In genomic region chr4:182748949-182749348, GRCh38 we compare ENCODE assay signal across 24 cellular contexts.
DNase-seq lines count a peak whose midpoint lies in the region; ATAC-seq and TF ChIP-seq lines count a peak whose summit lies in the region.
"Had no signal": no experiment of that assay in that cellular context is flagged by ENCODE, and none has a peak within 500 bp of the region (broad histone marks: within the 10 kb centered on the region; RNA-seq: fewer than 3 reads in every experiment).

No MANE protein-coding gene starts in this region.

- TF ChIP-seq CTCF in right atrium auricular region (IDR thresholded peaks at IDR 0.05) (no peak), RWPE2 (IDR thresholded peaks at IDR 0.05; ENCODE audit: poor library complexity, severe bottlenecking) (no peak), foreskin fibroblast (IDR thresholded peaks at IDR 0.05; ENCODE audit: low read depth, low read length) (no peak)

- no peak overlapping the region for H3K27ac Mint-ChIP-seq in stimulated activated memory B cell treated with anti-CD40 and anti-IgM and Interleukin-4, amounts not matched to agents 10 μg/mL and 1 μg/mL and 100 μg/mL, for 72 hours
- H3K27ac Mint-ChIP-seq: activated CD4-positive, alpha-beta T cell treated with anti-CD3 and anti-CD28 coated beads, Interleukin-2, amount 10 ng/mL, durations not matched to agents 7 days and 5 days; activated CD8-positive, alpha-beta memory T cell treated with anti-CD3 and anti-CD28 coated beads, Interleukin-2, amount 10 ng/mL, durations not matched to agents 7 days and 5 days; activated naive CD4-positive, alpha-beta T cell treated with anti-CD3 and anti-CD28 coated beads, Interleukin-2, amount 50 U/mL, for 24 hours; naive thymus-derived CD4-positive, alpha-beta T cell had no signal

- no peaks in the 10 kb centered on the region for H3K4me1 Mint-ChIP-seq in stimulated activated memory B cell treated with anti-CD40 and anti-IgM and Interleukin-4, amounts not matched to agents 10 μg/mL and 1 μg/mL and 100 μg/mL, for 72 hours
- H3K4me1 Mint-ChIP-seq: activated CD4-positive, alpha-beta T cell treated with anti-CD3 and anti-CD28 coated beads, Interleukin-2, amount 10 ng/mL, durations not matched to agents 7 days and 5 days; activated naive CD4-positive, alpha-beta T cell treated with anti-CD3 and anti-CD28 coated beads, Interleukin-2, amount 50 U/mL, for 24 hours; naive thymus-derived CD4-positive, alpha-beta T cell had no signal

- H3K36me3 ChIP-seq in right atrium auricular region = no peaks in the 10 kb centered on the region
- no peaks in the 10 kb centered on the region for H3K36me3 ChIP-seq in RWPE2 (ENCODE audit: low read depth)
- H3K36me3 ChIP-seq: BLaER1, stomach had no signal

- H3K27ac ChIP-seq in right atrium auricular region (peak overlapping the region; percentile 62 to 92), RWPE2 (ENCODE audit: poor library complexity, severe bottlenecking) (no peak overlapping the region)
- H3K27ac ChIP-seq: BLaER1, esophagus muscularis mucosa, stomach, tibial nerve had no signal

- peaks cover 3% of the 10 kb centered on the region for H3K9me3 Mint-ChIP-seq in stimulated activated memory B cell treated with anti-CD40 and anti-IgM and Interleukin-4, amounts not matched to agents 10 μg/mL and 1 μg/mL and 100 μg/mL, for 72 hours
- H3K9me3 Mint-ChIP-seq: activated CD4-positive, alpha-beta T cell treated with anti-CD3 and anti-CD28 coated beads, Interleukin-2, amount 10 ng/mL, durations not matched to agents 7 days and 5 days; activated naive CD4-positive, alpha-beta T cell treated with anti-CD3 and anti-CD28 coated beads, Interleukin-2, amount 50 U/mL, for 24 hours had no signal

- no peak for ATAC-seq in left ventricle myocardium superior
- peak; percentile 76 for ATAC-seq in RWPE2 (ENCODE audit: low read depth)
- no peak for ATAC-seq in GM19467 (IDR thresholded peaks at IDR 0.05; ENCODE audit: unreplicated experiment)
- no peak for ATAC-seq in stimulated activated memory B cell treated with anti-CD40 and anti-IgM and Interleukin-4, amounts not matched to agents 10 μg/mL and 1 μg/mL and 100 μg/mL, for 72 hours
- ATAC-seq: activated CD8-positive, alpha-beta memory T cell treated with anti-CD3 and anti-CD28 coated beads, Interleukin-2, amount 10 ng/mL, durations not matched to agents 7 days and 5 days; naive thymus-derived CD4-positive, alpha-beta T cell had no signal

- no peaks in the 10 kb centered on the region for H3K27me3 Mint-ChIP-seq in stimulated activated memory B cell treated with anti-CD40 and anti-IgM and Interleukin-4, amounts not matched to agents 10 μg/mL and 1 μg/mL and 100 μg/mL, for 72 hours
- H3K27me3 Mint-ChIP-seq: activated naive CD4-positive, alpha-beta T cell treated with anti-CD3 and anti-CD28 coated beads, Interleukin-2, amount 50 U/mL, for 24 hours had no signal

- no peaks in the 10 kb centered on the region for H3K36me3 Mint-ChIP-seq in stimulated activated memory B cell treated with anti-CD40 and anti-IgM and Interleukin-4, amounts not matched to agents 10 μg/mL and 1 μg/mL and 100 μg/mL, for 72 hours
- H3K36me3 Mint-ChIP-seq: activated CD8-positive, alpha-beta memory T cell treated with anti-CD3 and anti-CD28 coated beads, Interleukin-2, amount 10 ng/mL, durations not matched to agents 7 days and 5 days; activated naive CD4-positive, alpha-beta T cell treated with anti-CD3 and anti-CD28 coated beads, Interleukin-2, amount 50 U/mL, for 24 hours; naive thymus-derived CD4-positive, alpha-beta T cell had no signal

- no peak overlapping the region for H3K4me3 Mint-ChIP-seq in stimulated activated memory B cell treated with anti-CD40 and anti-IgM and Interleukin-4, amounts not matched to agents 10 μg/mL and 1 μg/mL and 100 μg/mL, for 72 hours
- H3K4me3 Mint-ChIP-seq: activated CD4-positive, alpha-beta T cell treated with anti-CD3 and anti-CD28 coated beads, Interleukin-2, amount 10 ng/mL, durations not matched to agents 7 days and 5 days; activated CD8-positive, alpha-beta memory T cell treated with anti-CD3 and anti-CD28 coated beads, Interleukin-2, amount 10 ng/mL, durations not matched to agents 7 days and 5 days; activated naive CD4-positive, alpha-beta T cell treated with anti-CD3 and anti-CD28 coated beads, Interleukin-2, amount 50 U/mL, for 24 hours; naive thymus-derived CD4-positive, alpha-beta T cell had no signal

- H3K27me3 ChIP-seq in right atrium auricular region (no peaks in the 10 kb centered on the region), RWPE2 (ENCODE audit: insufficient read depth, poor library complexity, severe bottlenecking) (no peaks in the 10 kb centered on the region)
- H3K27me3 ChIP-seq: BLaER1, esophagus muscularis mucosa, stomach, tibial nerve had no signal

- intact Hi-C loops in left ventricle myocardium superior (cut with micrococcal nuclease) = no loop called here

- H3K4me3 ChIP-seq in right atrium auricular region (no peak overlapping the region), RWPE2 (ENCODE audit: severe bottlenecking) (no peak overlapping the region), foreskin fibroblast (ENCODE audit: low read depth in 1 of 2, low read length in 2 of 2) (no peak overlapping the region)
- H3K4me3 ChIP-seq: BLaER1, esophagus muscularis mucosa, stomach, tibial nerve had no signal

- DNase-seq in right atrium auricular region (ENCODE audit: low spot score) = no peak
- DNase-seq in left ventricle myocardium superior = no peak
- DNase-seq in RWPE2 (ENCODE audit: low spot score) = no peak
- peak; percentile 10 to 20 for DNase-seq in foreskin fibroblast
- DNase-seq in SHP77 treated with DMSO at 0.1 percent for 48 hours (lab: John Stamatoyannopoulos, UW) = no peak
- no peak for DNase-seq in NCI-H1694 (lab: John Stamatoyannopoulos, UW)
- DNase-seq: activated CD4-positive, alpha-beta T cell treated with anti-CD3 and anti-CD28 coated beads, Interleukin-2, amount 10 ng/mL, durations not matched to agents 7 days and 5 days; activated CD8-positive, alpha-beta memory T cell treated with anti-CD3 and anti-CD28 coated beads, Interleukin-2, amount 10 ng/mL, durations not matched to agents 7 days and 5 days; Caco-2; cerebellar nuclear complex; effector memory CD4-positive, alpha-beta T cell; naive thymus-derived CD4-positive, alpha-beta T cell; NCI-H2171 treated with DMSO at 0.1 percent for 48 hours; NCI-H526; SIG-M5; stimulated activated CD4-positive, alpha-beta T cell treated with anti-CD3 and anti-CD28 coated beads, Interleukin-12 subunit alpha, Interleukin-12 subunit beta, amount 100 ng/mL, for 4 hours; stimulated activated CD4-positive, alpha-beta T cell treated with anti-CD3 and anti-CD28 coated beads, Interleukin-4, amount 100 ng/mL, for 4 hours; stomach had no signal

- peaks cover 0 to 6% of the 10 kb centered on the region in 2 donors for H3K9me3 ChIP-seq in right atrium auricular region
- no peaks in the 10 kb centered on the region for H3K9me3 ChIP-seq in RWPE2 (ENCODE audit: severe bottlenecking)
- H3K9me3 ChIP-seq: Caco-2, tibial nerve had no signal

- H3K4me1 ChIP-seq in right atrium auricular region = peaks cover 0 to 3% of the 10 kb centered on the region in 2 donors
- peaks cover 23% of the 10 kb centered on the region for H3K4me1 ChIP-seq in RWPE2 (ENCODE audit: insufficient read depth, poor library complexity, severe bottlenecking)
- H3K4me1 ChIP-seq: BLaER1, Caco-2, esophagus muscularis mucosa, stomach, tibial nerve had no signal

Comparison
In these comparisons a context has a peak if more than half of its experiments do, and no peak if none do; other contexts are left out.
1. DNase-seq: peak in foreskin fibroblast (2 of 2); none in right atrium auricular region (single experiment), left ventricle myocardium superior (single experiment), RWPE2 (single experiment), SHP77 treated with DMSO at 0.1 percent for 48 hours (single experiment) and NCI-H1694 (single experiment).